Comparison of ENCODE assay signal across 7 cellular contexts in the genomic region with DNA sequence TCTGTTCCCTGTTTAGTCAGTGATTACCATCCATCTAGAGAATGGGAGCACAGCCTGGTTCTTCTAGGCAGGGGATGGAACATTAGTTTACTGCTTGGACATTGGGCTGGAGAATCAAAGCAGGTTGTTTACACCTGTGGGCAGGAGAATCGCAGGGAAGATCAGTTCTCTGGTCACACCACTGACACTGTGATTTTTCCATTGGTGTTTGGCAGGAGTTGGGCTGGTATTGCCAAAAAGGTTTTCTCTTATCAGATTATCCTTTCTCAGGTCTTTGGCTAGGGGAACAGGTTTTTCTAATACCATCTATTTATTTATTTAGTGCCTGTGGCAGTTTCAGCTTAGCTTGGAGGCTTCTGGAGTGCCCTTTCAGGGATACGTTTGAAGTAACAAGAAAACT.
"Had no signal": no experiment of that assay in that cellular context is flagged by ENCODE, and none has a peak within 500 bp of the region (broad histone marks: within the 10 kb centered on the region; RNA-seq: fewer than 3 reads in every experiment).

No MANE protein-coding gene starts in this region.

- DNase-seq: H9, HCEC 1CT, KBM-7 had no signal

- H3K4me3 ChIP-seq: GM23338 had no signal

- H3K4me3 Mint-ChIP-seq: GM23338, H9, IgD-negative memory B cell had no signal

- H3K4me1 Mint-ChIP-seq: GM23338, H9, IgD-negative memory B cell had no signal

- H3K9me3 Mint-ChIP-seq: IgD-negative memory B cell had no signal

- H3K36me3 Mint-ChIP-seq: IgD-negative memory B cell had no signal

- ATAC-seq: GM23338, HepG2 had no signal

- H3K27ac ChIP-seq: HL-60 had no signal

- H3K27ac Mint-ChIP-seq: GM23338, H9, IgD-negative memory B cell had no signal

- H3K27me3 Mint-ChIP-seq: IgD-negative memory B cell had no signal
